In the genomic region with DNA sequence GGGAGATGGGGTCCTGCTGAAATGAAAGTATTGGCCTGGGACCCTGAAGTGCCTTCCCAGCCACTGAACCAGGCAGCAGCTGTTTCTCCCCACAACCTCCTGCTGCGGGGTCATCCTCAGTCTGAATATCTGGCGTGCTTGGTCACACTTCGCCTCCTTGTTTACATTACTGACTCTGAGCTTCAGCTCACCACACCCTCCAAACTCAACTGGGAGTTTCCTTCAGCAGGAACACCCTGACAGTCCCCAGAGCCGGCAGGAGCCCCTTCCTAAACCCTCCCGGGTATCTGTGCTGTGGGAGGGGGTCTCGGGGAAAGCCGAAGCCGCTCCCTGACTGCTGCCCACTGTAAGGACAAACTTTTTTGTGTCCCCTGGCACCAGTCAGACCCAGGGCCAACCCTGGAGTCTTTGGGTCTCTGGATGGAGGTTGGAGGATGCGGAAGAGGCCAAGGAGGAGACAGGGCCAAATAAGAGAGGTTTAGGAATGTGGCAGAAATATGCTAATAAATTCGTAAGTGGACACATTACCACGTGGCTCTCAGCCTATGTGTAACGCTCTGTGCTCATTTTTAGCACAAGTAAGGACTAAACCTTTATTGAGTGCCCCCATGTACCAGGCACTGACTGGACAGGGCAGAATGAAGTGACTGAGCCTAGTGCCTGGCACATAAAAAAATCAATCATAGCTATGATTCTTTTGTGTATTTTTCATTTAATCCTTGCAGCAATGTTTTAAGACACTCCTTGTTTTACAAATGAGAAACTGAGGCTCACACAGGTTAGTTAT, we compare ENCODE assay signal across 1 cellular context.
TF ChIP-seq lines count a peak whose summit lies in the region.

No MANE protein-coding gene starts in this region.

TF ChIP-seq in GM23338, 12 proteins besides CTCF, POLR2A, EP300 and RAD21 (continued from another document):
- TF ChIP-seq, protein P1, sequence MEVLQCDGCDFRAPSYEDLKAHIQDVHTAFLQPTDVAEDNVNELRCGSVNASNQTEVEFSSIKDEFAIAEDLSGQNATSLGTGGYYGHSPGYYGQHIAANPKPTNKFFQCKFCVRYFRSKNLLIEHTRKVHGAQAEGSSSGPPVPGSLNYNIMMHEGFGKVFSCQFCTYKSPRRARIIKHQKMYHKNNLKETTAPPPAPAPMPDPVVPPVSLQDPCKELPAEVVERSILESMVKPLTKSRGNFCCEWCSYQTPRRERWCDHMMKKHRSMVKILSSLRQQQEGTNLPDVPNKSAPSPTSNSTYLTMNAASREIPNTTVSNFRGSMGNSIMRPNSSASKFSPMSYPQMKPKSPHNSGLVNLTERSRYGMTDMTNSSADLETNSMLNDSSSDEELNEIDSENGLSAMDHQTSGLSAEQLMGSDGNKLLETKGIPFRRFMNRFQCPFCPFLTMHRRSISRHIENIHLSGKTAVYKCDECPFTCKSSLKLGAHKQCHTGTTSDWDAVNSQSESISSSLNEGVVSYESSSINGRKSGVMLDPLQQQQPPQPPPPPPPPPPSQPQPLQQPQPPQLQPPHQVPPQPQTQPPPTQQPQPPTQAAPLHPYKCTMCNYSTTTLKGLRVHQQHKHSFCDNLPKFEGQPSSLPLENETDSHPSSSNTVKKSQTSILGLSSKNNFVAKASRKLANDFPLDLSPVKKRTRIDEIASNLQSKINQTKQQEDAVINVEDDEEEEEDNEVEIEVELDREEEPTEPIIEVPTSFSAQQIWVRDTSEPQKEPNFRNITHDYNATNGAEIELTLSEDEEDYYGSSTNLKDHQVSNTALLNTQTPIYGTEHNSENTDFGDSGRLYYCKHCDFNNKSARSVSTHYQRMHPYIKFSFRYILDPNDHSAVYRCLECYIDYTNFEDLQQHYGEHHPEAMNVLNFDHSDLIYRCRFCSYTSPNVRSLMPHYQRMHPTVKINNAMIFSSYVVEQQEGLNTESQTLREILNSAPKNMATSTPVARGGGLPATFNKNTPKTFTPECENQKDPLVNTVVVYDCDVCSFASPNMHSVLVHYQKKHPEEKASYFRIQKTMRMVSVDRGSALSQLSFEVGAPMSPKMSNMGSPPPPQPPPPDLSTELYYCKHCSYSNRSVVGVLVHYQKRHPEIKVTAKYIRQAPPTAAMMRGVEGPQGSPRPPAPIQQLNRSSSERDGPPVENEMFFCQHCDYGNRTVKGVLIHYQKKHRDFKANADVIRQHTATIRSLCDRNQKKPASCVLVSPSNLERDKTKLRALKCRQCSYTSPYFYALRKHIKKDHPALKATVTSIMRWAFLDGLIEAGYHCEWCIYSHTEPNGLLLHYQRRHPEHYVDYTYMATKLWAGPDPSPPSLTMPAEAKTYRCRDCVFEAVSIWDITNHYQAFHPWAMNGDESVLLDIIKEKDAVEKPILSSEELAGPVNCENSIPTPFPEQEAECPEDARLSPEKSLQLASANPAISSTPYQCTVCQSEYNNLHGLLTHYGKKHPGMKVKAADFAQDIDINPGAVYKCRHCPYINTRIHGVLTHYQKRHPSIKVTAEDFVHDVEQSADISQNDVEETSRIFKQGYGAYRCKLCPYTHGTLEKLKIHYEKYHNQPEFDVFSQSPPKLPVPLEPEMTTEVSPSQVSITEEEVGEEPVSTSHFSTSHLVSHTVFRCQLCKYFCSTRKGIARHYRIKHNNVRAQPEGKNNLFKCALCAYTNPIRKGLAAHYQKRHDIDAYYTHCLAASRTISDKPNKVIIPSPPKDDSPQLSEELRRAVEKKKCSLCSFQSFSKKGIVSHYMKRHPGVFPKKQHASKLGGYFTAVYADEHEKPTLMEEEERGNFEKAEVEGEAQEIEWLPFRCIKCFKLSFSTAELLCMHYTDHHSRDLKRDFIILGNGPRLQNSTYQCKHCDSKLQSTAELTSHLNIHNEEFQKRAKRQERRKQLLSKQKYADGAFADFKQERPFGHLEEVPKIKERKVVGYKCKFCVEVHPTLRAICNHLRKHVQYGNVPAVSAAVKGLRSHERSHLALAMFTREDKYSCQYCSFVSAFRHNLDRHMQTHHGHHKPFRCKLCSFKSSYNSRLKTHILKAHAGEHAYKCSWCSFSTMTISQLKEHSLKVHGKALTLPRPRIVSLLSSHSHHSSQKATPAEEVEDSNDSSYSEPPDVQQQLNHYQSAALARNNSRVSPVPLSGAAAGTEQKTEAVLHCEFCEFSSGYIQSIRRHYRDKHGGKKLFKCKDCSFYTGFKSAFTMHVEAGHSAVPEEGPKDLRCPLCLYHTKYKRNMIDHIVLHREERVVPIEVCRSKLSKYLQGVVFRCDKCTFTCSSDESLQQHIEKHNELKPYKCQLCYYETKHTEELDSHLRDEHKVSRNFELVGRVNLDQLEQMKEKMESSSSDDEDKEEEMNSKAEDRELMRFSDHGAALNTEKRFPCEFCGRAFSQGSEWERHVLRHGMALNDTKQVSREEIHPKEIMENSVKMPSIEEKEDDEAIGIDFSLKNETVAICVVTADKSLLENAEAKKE (CRISPR knock-in tag; IDR thresholded peaks at IDR 0.05): no peak
- TF ChIP-seq STAT1 (IDR thresholded peaks at IDR 0.05; ENCODE audit: unreplicated experiment): no peak
- no peak for TF ChIP-seq ZNF331 (CRISPR knock-in tag; IDR thresholded peaks at IDR 0.05; ENCODE audit: low read depth)
- TF ChIP-seq, protein P2, sequence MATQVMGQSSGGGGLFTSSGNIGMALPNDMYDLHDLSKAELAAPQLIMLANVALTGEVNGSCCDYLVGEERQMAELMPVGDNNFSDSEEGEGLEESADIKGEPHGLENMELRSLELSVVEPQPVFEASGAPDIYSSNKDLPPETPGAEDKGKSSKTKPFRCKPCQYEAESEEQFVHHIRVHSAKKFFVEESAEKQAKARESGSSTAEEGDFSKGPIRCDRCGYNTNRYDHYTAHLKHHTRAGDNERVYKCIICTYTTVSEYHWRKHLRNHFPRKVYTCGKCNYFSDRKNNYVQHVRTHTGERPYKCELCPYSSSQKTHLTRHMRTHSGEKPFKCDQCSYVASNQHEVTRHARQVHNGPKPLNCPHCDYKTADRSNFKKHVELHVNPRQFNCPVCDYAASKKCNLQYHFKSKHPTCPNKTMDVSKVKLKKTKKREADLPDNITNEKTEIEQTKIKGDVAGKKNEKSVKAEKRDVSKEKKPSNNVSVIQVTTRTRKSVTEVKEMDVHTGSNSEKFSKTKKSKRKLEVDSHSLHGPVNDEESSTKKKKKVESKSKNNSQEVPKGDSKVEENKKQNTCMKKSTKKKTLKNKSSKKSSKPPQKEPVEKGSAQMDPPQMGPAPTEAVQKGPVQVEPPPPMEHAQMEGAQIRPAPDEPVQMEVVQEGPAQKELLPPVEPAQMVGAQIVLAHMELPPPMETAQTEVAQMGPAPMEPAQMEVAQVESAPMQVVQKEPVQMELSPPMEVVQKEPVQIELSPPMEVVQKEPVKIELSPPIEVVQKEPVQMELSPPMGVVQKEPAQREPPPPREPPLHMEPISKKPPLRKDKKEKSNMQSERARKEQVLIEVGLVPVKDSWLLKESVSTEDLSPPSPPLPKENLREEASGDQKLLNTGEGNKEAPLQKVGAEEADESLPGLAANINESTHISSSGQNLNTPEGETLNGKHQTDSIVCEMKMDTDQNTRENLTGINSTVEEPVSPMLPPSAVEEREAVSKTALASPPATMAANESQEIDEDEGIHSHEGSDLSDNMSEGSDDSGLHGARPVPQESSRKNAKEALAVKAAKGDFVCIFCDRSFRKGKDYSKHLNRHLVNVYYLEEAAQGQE (IDR thresholded peaks at IDR 0.05; ENCODE audit: unreplicated experiment): no peak
- TF ChIP-seq POLR2AphosphoS5 (IDR thresholded peaks at IDR 0.05; ENCODE audit: low read depth): no peak
